ENCODE assay signal across 17 cellular contexts in genomic region chr5:143227301-143227700, GRCh38.
DNase-seq lines count a peak whose midpoint lies in the region; ATAC-seq and TF ChIP-seq lines count a peak whose summit lies in the region.
"Had no signal": no experiment of that assay in that cellular context is flagged by ENCODE, and none has a peak within 500 bp of the region (broad histone marks: within the 10 kb centered on the region; RNA-seq: fewer than 3 reads in every experiment).

No MANE protein-coding gene starts in this region.

- H3K27me3 ChIP-seq in KMS-11 (ENCODE audit: insufficient read depth, low read depth) (no peaks in the 10 kb centered on the region), Panc1 (ENCODE audit: control insufficient read depth, insufficient read depth, low read length) (no peaks in the 10 kb centered on the region)
- H3K27me3 ChIP-seq: BE2C had no signal

- H3K4me3 Mint-ChIP-seq in immature natural killer cell: no peak overlapping the region
- no peak overlapping the region for H3K4me3 Mint-ChIP-seq in stimulated activated effector memory CD8-positive, alpha-beta T cell treated with anti-CD3 and anti-CD28 coated beads, Interleukin-12 subunit alpha, Interleukin-12 subunit beta, amount 100 ng/mL, for 72 hours
- H3K4me3 Mint-ChIP-seq: CD4-positive, alpha-beta memory T cell had no signal

- H3K36me3 Mint-ChIP-seq in immature natural killer cell: peaks cover 0 to 7% (median 4%) of the 10 kb centered on the region in 3 donors
- peaks cover 11% of the 10 kb centered on the region for H3K36me3 Mint-ChIP-seq in stimulated activated effector memory CD8-positive, alpha-beta T cell treated with anti-CD3 and anti-CD28 coated beads, Interleukin-12 subunit alpha, Interleukin-12 subunit beta, amount 100 ng/mL, for 72 hours

- H3K27me3 Mint-ChIP-seq in immature natural killer cell (ENCODE audit: low read depth in 3 of 3): peaks cover 5 to 14% (median 12%) of the 10 kb centered on the region in 3 donors
- H3K27me3 Mint-ChIP-seq: CD4-positive, alpha-beta memory T cell had no signal

- no peaks in the 10 kb centered on the region for H3K9me3 ChIP-seq in Panc1 (ENCODE audit: control insufficient read depth, insufficient read depth, low read depth, low read length)
- H3K9me3 ChIP-seq: BE2C, SK-N-SH had no signal

- H3K36me3 ChIP-seq in KMS-11 (ENCODE audit: insufficient read depth) (no peaks in the 10 kb centered on the region), Panc1 (ENCODE audit: control insufficient read depth, insufficient read depth, low read length) (no peaks in the 10 kb centered on the region)
- H3K36me3 ChIP-seq: BE2C had no signal

- in situ Hi-C loops in Panc1 (cut with HindIII; ENCODE audit: low pct_unique_long_range_greater_than_20kb, low sequenced_read_pairs): no loop called here

- H3K79me2 ChIP-seq in KMS-11 (ENCODE audit: insufficient read depth, low read depth): no peaks in the 10 kb centered on the region

- H3K27ac ChIP-seq in KMS-11 (peak overlapping the region; percentile 97), Panc1 (ENCODE audit: low read length) (peak overlapping the region; percentile 15; the same call in 1 of the 2 replicates)

- H3K27ac Mint-ChIP-seq in immature natural killer cell: peak overlapping the region in 5 of 6 donors; percentile 5 to 78 (median 50)
- H3K27ac Mint-ChIP-seq in stimulated activated effector memory CD8-positive, alpha-beta T cell treated with anti-CD3 and anti-CD28 coated beads, Interleukin-12 subunit alpha, Interleukin-12 subunit beta, amount 100 ng/mL, for 72 hours: no peak overlapping the region

- intact Hi-C loops in Panc1 (cut with micrococcal nuclease; ENCODE audit: unreplicated experiment): no loop called here

- no peaks in the 10 kb centered on the region for H3K9me3 Mint-ChIP-seq in immature natural killer cell
- H3K9me3 Mint-ChIP-seq in stimulated activated effector memory CD8-positive, alpha-beta T cell treated with anti-CD3 and anti-CD28 coated beads, Interleukin-12 subunit alpha, Interleukin-12 subunit beta, amount 100 ng/mL, for 72 hours: no peaks in the 10 kb centered on the region
- H3K9me3 Mint-ChIP-seq: CD4-positive, alpha-beta memory T cell had no signal

- H2AFZ ChIP-seq in KMS-11 (ENCODE audit: low read depth): no peak overlapping the region

- CTCF ChIA-PET in Panc1 (lab: Charles Lee): no interaction called here

- POLR2A ChIA-PET in Panc1 (lab: Charles Lee): no interaction called here

- peak overlapping the region; percentile 98; the same call in 1 of the 2 replicates for H3K4me2 ChIP-seq in KMS-11
- H3K4me2 ChIP-seq: SK-N-SH had no signal

- H3K9ac ChIP-seq in KMS-11: no peak overlapping the region
- H3K9ac ChIP-seq: SK-N-SH had no signal

- H4K20me1 ChIP-seq in KMS-11 (ENCODE audit: insufficient read depth): no peaks in the 10 kb centered on the region

- peaks cover 66% of the 10 kb centered on the region for H3K4me1 ChIP-seq in KMS-11 (ENCODE audit: low read depth, poor library complexity, severe bottlenecking)
- peaks cover 15% of the 10 kb centered on the region for H3K4me1 ChIP-seq in Panc1 (ENCODE audit: control insufficient read depth, insufficient read depth, low read length)

- DNase-seq in Panc1 (ENCODE audit: low read depth, low spot score) (no peak), immature natural killer cell (no peak), putamen (ENCODE audit: low spot score) (peak; percentile 67), NCI-H1105 treated with DMSO at 0.1 percent for 48 hours (lab: John Stamatoyannopoulos, UW) (no peak)
- no peak for DNase-seq in stimulated activated effector memory CD8-positive, alpha-beta T cell treated with anti-CD3 and anti-CD28 coated beads, Interleukin-12 subunit alpha, Interleukin-12 subunit beta, amount 100 ng/mL, for 72 hours (ENCODE audit: low spot score in 2 of 2)
- DNase-seq: BE2C; CD4-positive, alpha-beta memory T cell; DMS79 treated with DMSO at 0.1 percent for 48 hours; H7; NCI-H1436; NCI-H2029; NCI-H2171; NCI-H82; SHP77; SK-N-SH had no signal

- H3K4me3 ChIP-seq in KMS-11 (IDR thresholded peaks at IDR 0.05; ENCODE audit: insufficient read depth, low read depth, low read length) (no peak overlapping the region), Panc1 (ENCODE audit: low read depth in 2 of 2, low read length in 2 of 2) (no peak overlapping the region)

- no TSS peak for BruUV-seq in Panc1 (replicated peaks; lab: Mats Ljungman, UMichigan)

- ATAC-seq in Panc1 (no peak), HG03378 (IDR thresholded peaks at IDR 0.05; ENCODE audit: unreplicated experiment) (no peak)
- no peak for ATAC-seq in stimulated activated effector memory CD8-positive, alpha-beta T cell treated with anti-CD3 and anti-CD28 coated beads, Interleukin-12 subunit alpha, Interleukin-12 subunit beta, amount 100 ng/mL, for 72 hours

- no peak for TF ChIP-seq CTCF in KMS-11 (conservative IDR thresholded peaks at IDR 0.05; ENCODE audit: low read depth, low read length)
- no peak for TF ChIP-seq CTCF in Panc1 (IDR thresholded peaks at IDR 0.05)

- peaks cover 59 to 61% of the 10 kb centered on the region in 2 donors for H3K4me1 Mint-ChIP-seq in immature natural killer cell
- peaks cover 49% of the 10 kb centered on the region for H3K4me1 Mint-ChIP-seq in stimulated activated effector memory CD8-positive, alpha-beta T cell treated with anti-CD3 and anti-CD28 coated beads, Interleukin-12 subunit alpha, Interleukin-12 subunit beta, amount 100 ng/mL, for 72 hours
